ENCODE assay signal across 9 cellular contexts in genomic region chr3:73433079-73433478, GRCh38.
"Had no signal": no experiment of that assay in that cellular context is flagged by ENCODE, and none has a peak within 500 bp of the region (broad histone marks: within the 10 kb centered on the region; RNA-seq: fewer than 3 reads in every experiment).

No MANE protein-coding gene starts in this region.

- H3K4me3 ChIP-seq: adrenal gland, heart right ventricle, ovary, tibial artery had no signal

- H3K27ac ChIP-seq: foreskin keratinocyte, heart right ventricle, tibial artery had no signal

- ATAC-seq: activated CD4-positive, CD25-positive, alpha-beta regulatory T cell treated with anti-CD3 and anti-CD28 coated beads, Interleukin-2, amount 50 U/mL, for 24 hours had no signal

- H3K9me3 ChIP-seq: adrenal gland, heart right ventricle, ovary, tibial artery had no signal

- H3K4me1 ChIP-seq: foreskin keratinocyte had no signal

- H3K36me3 ChIP-seq: adrenal gland, heart right ventricle, ovary, tibial artery had no signal

- H3K27me3 ChIP-seq: adrenal gland, heart right ventricle, ovary, tibial artery had no signal

- DNase-seq: activated CD4-positive, alpha-beta T cell treated with anti-CD3 and anti-CD28 coated beads, Interleukin-2, amount 50 U/mL, for 4 hours; activated naive CD4-positive, alpha-beta T cell treated with anti-CD3 and anti-CD28 coated beads, Interleukin-2, amount 50 U/mL, for 16 hours; activated T-cell treated with anti-CD3 and anti-CD28 coated beads, Interleukin-2, amount 50 U/mL, for 1 hour; heart right ventricle; ovary; tibial artery had no signal
